In the genomic region with DNA sequence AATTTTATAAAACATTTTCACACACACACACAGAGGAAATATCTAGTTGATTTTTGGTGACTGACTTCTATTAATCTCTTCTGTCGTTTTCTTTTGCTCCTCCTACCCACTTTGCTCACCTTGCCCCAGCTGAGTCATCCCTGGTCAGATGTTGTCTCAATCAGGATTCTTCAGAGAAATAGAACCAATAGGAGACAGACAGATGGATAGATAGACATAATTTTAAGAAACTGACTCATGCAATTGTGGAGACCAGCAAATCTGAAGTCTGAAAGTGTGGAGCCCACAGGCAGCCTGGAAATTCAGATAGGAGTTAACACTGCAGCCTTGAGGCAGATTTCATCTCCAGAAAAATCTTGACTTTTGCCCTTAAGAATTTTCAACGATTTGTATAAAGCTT, we compare ENCODE assay signal across 1 cellular context.
TF ChIP-seq lines count a peak whose summit lies in the region.

No MANE protein-coding gene starts in this region.

TF ChIP-seq in HCT116, 20 proteins besides CTCF, POLR2A, EP300 and RAD21:
- TF ChIP-seq SP1 (IDR thresholded peaks at IDR 0.05; ENCODE audit: low read depth) = no peak
- TF ChIP-seq ZFX (IDR thresholded peaks at IDR 0.05) = no peak
- TF ChIP-seq TCF7L2 (IDR thresholded peaks at IDR 0.05; ENCODE audit: borderline replicate concordance, extremely low read depth, insufficient read depth, insufficient read length) = no peak
- TF ChIP-seq, protein P1, sequence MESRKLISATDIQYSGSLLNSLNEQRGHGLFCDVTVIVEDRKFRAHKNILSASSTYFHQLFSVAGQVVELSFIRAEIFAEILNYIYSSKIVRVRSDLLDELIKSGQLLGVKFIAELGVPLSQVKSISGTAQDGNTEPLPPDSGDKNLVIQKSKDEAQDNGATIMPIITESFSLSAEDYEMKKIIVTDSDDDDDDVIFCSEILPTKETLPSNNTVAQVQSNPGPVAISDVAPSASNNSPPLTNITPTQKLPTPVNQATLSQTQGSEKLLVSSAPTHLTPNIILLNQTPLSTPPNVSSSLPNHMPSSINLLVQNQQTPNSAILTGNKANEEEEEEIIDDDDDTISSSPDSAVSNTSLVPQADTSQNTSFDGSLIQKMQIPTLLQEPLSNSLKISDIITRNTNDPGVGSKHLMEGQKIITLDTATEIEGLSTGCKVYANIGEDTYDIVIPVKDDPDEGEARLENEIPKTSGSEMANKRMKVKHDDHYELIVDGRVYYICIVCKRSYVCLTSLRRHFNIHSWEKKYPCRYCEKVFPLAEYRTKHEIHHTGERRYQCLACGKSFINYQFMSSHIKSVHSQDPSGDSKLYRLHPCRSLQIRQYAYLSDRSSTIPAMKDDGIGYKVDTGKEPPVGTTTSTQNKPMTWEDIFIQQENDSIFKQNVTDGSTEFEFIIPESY (IDR thresholded peaks at IDR 0.05; ENCODE audit: extremely low read depth, insufficient replicate concordance, low read length) = no peak
- no peak for TF ChIP-seq SRF (IDR thresholded peaks at IDR 0.05; ENCODE audit: low read depth)
- TF ChIP-seq ATF3 (IDR thresholded peaks at IDR 0.05) = no peak
- no peak for TF ChIP-seq REST (IDR thresholded peaks at IDR 0.05; ENCODE audit: low read depth)
- TF ChIP-seq POLR2AphosphoS5 (IDR thresholded peaks at IDR 0.05; ENCODE audit: low read depth, low read length) = no peak
- no peak for TF ChIP-seq CBX3 (IDR thresholded peaks at IDR 0.05; ENCODE audit: low read depth)
- no peak for TF ChIP-seq EZH2phosphoT487 (IDR thresholded peaks at IDR 0.05; ENCODE audit: borderline replicate concordance)
- TF ChIP-seq FOSL1 (IDR thresholded peaks at IDR 0.05; ENCODE audit: low read depth) = no peak; the same call in 1 of the 2 replicates
- TF ChIP-seq EZH2 (IDR thresholded peaks at IDR 0.05) = no peak
- TF ChIP-seq YY1 (IDR thresholded peaks at IDR 0.05; ENCODE audit: extremely low read depth, insufficient replicate concordance, low read depth, low read length) = no peak
- no peak for TF ChIP-seq ZNF274 (IDR thresholded peaks at IDR 0.05; ENCODE audit: low read depth, low read length)
- no peak for TF ChIP-seq ELF1 (IDR thresholded peaks at IDR 0.05; ENCODE audit: borderline replicate concordance, low read depth)
- no peak for TF ChIP-seq CEBPB (IDR thresholded peaks at IDR 0.05; ENCODE audit: low read depth)
- TF ChIP-seq EGR1 (IDR thresholded peaks at IDR 0.05; ENCODE audit: low read depth) = no peak
